Comparison of ENCODE assay signal across 2 cellular contexts in the genomic region with DNA sequence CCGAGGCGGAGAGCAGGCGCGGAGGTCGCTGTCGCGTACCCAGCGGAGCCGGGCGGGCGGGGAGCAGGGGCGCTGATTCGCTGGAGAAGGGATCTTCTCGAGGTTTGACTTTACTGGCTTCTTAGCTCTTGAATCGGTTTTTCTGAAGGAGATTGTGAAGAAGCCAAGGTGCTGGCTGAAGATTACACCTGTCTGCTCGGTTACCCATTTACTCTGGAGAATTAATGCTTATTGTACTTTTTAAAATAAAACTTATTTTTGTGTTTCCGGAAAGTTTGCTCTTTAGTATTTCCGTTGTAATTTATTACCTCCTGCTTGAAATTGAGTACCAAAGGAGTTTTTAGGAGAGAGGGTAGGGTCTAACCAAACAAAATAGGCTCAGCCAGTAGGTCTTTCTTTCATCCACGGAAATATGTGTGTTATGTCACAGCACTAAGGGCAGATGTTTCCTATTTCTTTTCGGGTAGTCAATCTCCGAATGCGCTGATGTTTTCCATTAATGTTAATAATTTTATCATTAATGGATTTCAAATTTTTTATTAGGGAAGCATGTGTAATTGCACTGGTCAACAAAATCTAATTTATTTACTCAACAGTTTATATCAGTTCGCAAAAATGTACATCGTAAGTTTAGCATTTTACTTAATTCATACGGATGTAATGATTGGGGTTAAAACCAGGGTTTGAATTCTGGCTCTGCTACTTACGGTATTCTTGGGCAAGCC.
TF ChIP-seq lines count a peak whose summit lies in the region.

No MANE protein-coding gene starts in this region.

TF ChIP-seq in A549, 52 proteins besides CTCF, POLR2A, EP300 and RAD21 (continued from another document):
- TF ChIP-seq, protein P1, sequence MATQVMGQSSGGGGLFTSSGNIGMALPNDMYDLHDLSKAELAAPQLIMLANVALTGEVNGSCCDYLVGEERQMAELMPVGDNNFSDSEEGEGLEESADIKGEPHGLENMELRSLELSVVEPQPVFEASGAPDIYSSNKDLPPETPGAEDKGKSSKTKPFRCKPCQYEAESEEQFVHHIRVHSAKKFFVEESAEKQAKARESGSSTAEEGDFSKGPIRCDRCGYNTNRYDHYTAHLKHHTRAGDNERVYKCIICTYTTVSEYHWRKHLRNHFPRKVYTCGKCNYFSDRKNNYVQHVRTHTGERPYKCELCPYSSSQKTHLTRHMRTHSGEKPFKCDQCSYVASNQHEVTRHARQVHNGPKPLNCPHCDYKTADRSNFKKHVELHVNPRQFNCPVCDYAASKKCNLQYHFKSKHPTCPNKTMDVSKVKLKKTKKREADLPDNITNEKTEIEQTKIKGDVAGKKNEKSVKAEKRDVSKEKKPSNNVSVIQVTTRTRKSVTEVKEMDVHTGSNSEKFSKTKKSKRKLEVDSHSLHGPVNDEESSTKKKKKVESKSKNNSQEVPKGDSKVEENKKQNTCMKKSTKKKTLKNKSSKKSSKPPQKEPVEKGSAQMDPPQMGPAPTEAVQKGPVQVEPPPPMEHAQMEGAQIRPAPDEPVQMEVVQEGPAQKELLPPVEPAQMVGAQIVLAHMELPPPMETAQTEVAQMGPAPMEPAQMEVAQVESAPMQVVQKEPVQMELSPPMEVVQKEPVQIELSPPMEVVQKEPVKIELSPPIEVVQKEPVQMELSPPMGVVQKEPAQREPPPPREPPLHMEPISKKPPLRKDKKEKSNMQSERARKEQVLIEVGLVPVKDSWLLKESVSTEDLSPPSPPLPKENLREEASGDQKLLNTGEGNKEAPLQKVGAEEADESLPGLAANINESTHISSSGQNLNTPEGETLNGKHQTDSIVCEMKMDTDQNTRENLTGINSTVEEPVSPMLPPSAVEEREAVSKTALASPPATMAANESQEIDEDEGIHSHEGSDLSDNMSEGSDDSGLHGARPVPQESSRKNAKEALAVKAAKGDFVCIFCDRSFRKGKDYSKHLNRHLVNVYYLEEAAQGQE (IDR thresholded peaks at IDR 0.05): no peak
- no peak for TF ChIP-seq KDM1A (IDR thresholded peaks at IDR 0.05; ENCODE audit: low read depth)
- TF ChIP-seq HDAC2 (IDR thresholded peaks at IDR 0.05): no peak
- TF ChIP-seq, protein P2, sequence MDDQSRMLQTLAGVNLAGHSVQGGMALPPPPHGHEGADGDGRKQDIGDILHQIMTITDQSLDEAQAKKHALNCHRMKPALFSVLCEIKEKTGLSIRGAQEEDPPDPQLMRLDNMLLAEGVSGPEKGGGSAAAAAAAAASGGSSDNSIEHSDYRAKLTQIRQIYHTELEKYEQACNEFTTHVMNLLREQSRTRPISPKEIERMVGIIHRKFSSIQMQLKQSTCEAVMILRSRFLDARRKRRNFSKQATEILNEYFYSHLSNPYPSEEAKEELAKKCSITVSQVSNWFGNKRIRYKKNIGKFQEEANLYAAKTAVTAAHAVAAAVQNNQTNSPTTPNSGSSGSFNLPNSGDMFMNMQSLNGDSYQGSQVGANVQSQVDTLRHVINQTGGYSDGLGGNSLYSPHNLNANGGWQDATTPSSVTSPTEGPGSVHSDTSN (IDR thresholded peaks at IDR 0.05): no peak
- TF ChIP-seq HOXB13 (CRISPR knock-in tag; IDR thresholded peaks at IDR 0.05; ENCODE audit: low read depth): no peak
- no peak for TF ChIP-seq NR3C1 (IDR thresholded peaks at IDR 0.05)
- no peak for TF ChIP-seq FOSB (CRISPR knock-in tag; IDR thresholded peaks at IDR 0.05)
- TF ChIP-seq PHF8 (IDR thresholded peaks at IDR 0.05; ENCODE audit: borderline replicate concordance, low read depth): no peak
- TF ChIP-seq, protein P3, sequence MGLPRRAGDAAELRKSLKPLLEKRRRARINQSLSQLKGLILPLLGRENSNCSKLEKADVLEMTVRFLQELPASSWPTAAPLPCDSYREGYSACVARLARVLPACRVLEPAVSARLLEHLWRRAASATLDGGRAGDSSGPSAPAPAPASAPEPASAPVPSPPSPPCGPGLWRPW (IDR thresholded peaks at IDR 0.05): no peak
- TF ChIP-seq, protein P4, sequence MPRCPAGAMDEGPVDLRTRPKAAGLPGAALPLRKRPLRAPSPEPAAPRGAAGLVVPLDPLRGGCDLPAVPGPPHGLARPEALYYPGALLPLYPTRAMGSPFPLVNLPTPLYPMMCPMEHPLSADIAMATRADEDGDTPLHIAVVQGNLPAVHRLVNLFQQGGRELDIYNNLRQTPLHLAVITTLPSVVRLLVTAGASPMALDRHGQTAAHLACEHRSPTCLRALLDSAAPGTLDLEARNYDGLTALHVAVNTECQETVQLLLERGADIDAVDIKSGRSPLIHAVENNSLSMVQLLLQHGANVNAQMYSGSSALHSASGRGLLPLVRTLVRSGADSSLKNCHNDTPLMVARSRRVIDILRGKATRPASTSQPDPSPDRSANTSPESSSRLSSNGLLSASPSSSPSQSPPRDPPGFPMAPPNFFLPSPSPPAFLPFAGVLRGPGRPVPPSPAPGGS (IDR thresholded peaks at IDR 0.05): peak; percentile 8; the same call in 1 of the 3 replicates
- TF ChIP-seq TFCP2L1 (CRISPR knock-in tag; IDR thresholded peaks at IDR 0.05): no peak
- no peak for TF ChIP-seq SREBF2 (IDR thresholded peaks at IDR 0.05)
- TF ChIP-seq, protein P5, sequence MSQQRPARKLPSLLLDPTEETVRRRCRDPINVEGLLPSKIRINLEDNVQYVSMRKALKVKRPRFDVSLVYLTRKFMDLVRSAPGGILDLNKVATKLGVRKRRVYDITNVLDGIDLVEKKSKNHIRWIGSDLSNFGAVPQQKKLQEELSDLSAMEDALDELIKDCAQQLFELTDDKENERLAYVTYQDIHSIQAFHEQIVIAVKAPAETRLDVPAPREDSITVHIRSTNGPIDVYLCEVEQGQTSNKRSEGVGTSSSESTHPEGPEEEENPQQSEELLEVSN (IDR thresholded peaks at IDR 0.05; ENCODE audit: borderline replicate concordance, low read depth): 0 out of 2 replicates have a peak, but pooled peaks have one; percentile 29

TF ChIP-seq in HEK293, 187 proteins besides CTCF, POLR2A, EP300 and RAD21 (continued from another document):
- TF ChIP-seq, protein P6, sequence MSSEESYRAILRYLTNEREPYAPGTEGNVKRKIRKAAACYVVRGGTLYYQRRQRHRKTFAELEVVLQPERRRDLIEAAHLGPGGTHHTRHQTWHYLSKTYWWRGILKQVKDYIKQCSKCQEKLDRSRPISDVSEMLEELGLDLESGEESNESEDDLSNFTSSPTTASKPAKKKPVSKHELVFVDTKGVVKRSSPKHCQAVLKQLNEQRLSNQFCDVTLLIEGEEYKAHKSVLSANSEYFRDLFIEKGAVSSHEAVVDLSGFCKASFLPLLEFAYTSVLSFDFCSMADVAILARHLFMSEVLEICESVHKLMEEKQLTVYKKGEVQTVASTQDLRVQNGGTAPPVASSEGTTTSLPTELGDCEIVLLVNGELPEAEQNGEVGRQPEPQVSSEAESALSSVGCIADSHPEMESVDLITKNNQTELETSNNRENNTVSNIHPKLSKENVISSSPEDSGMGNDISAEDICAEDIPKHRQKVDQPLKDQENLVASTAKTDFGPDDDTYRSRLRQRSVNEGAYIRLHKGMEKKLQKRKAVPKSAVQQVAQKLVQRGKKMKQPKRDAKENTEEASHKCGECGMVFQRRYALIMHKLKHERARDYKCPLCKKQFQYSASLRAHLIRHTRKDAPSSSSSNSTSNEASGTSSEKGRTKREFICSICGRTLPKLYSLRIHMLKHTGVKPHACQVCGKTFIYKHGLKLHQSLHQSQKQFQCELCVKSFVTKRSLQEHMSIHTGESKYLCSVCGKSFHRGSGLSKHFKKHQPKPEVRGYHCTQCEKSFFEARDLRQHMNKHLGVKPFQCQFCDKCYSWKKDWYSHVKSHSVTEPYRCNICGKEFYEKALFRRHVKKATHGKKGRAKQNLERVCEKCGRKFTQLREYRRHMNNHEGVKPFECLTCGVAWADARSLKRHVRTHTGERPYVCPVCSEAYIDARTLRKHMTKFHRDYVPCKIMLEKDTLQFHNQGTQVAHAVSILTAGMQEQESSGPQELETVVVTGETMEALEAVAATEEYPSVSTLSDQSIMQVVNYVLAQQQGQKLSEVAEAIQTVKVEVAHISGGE (tag by site-specific recombination; conservative IDR thresholded peaks at IDR 0.05; ENCODE audit: low read depth): 0 out of 2 replicates have a peak, but pooled peaks have one; percentile 11
- TF ChIP-seq ZBTB7A (tag by site-specific recombination; IDR thresholded peaks at IDR 0.05; ENCODE audit: low read depth): no peak
- no peak for TF ChIP-seq ZFP41 (tag by site-specific recombination; IDR thresholded peaks at IDR 0.05; ENCODE audit: borderline replicate concordance)
- 0 out of 2 replicates have a peak, but pooled peaks have one; percentile 3 for TF ChIP-seq WT1 (tag by site-specific recombination; IDR thresholded peaks at IDR 0.05)
- TF ChIP-seq, protein P7, sequence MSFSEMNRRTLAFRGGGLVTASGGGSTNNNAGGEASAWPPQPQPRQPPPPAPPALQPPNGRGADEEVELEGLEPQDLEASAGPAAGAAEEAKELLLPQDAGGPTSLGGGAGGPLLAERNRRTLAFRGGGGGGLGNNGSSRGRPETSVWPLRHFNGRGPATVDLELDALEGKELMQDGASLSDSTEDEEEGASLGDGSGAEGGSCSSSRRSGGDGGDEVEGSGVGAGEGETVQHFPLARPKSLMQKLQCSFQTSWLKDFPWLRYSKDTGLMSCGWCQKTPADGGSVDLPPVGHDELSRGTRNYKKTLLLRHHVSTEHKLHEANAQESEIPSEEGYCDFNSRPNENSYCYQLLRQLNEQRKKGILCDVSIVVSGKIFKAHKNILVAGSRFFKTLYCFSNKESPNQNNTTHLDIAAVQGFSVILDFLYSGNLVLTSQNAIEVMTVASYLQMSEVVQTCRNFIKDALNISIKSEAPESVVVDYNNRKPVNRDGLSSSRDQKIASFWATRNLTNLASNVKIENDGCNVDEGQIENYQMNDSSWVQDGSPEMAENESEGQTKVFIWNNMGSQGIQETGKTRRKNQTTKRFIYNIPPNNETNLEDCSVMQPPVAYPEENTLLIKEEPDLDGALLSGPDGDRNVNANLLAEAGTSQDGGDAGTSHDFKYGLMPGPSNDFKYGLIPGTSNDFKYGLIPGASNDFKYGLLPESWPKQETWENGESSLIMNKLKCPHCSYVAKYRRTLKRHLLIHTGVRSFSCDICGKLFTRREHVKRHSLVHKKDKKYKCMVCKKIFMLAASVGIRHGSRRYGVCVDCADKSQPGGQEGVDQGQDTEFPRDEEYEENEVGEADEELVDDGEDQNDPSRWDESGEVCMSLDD (tag by site-specific recombination; IDR thresholded peaks at IDR 0.05): 0 out of 2 replicates have a peak, but pooled peaks have one; percentile 6
